Comparison of ENCODE assay signal across 24 cellular contexts in the genomic region with DNA sequence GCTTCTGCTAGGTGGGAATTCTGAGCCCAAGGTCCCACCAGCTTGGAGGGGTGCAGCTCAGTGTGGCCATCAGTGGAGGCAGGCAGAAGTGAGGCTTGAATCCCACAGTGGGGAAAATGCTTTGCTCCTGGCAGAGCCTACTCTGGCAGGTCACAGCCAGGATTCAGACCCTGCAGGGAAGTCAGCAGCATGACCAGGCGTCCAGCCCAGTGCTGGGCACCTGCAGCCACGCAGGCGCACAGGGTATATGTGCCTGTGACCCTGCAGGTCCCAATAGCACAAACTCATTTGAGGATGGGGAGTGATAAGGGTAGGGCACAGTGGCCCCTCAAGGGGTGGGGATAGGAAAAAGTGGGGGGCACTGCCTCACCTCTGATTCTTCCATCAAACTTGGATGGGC. TPM values are rescaled to one million over a fixed set of nuclear protein-coding genes. Genes with fewer than 3 reads are reported as not detected.
"Had no signal": no experiment of that assay in that cellular context is flagged by ENCODE, and none has a peak within 500 bp of the region (broad histone marks: within the 10 kb centered on the region; RNA-seq: fewer than 3 reads in every experiment).

No MANE protein-coding gene starts in this region.

- H3K4me3 Mint-ChIP-seq: central memory CD8-positive, alpha-beta T cell; effector memory CD8-positive, alpha-beta T cell; nephron progenitor cell; stimulated activated memory B cell treated with anti-CD40 and anti-IgM and Interleukin-4, amounts not matched to agents 10 μg/mL and 1 μg/mL and 100 μg/mL, for 72 hours had no signal

- H3K27me3 ChIP-seq: breast epithelium, colonic mucosa, dorsolateral prefrontal cortex, esophagus muscularis mucosa, left lung, right lobe of liver had no signal

- H3K4me1 Mint-ChIP-seq: central memory CD8-positive, alpha-beta T cell had no signal

- H3K4me1 ChIP-seq: breast epithelium, colonic mucosa had no signal

- DNase-seq: activated CD4-positive, alpha-beta T cell treated with anti-CD3 and anti-CD28 coated beads, Interleukin-2, amount 50 U/mL, for 1 hour; activated CD4-positive, CD25-positive, alpha-beta regulatory T cell treated with anti-CD3 and anti-CD28 coated beads, Interleukin-2, amount 50 U/mL, for 72 hours; activated T-cell treated with anti-CD3 and anti-CD28 coated beads, Interleukin-2, amount 50 U/mL, for 1 hour; colonic mucosa; dorsolateral prefrontal cortex; effector memory CD8-positive, alpha-beta T cell; hippocampal formation; kidney glomerular epithelial cell; mammary epithelial cell; nephron progenitor cell; nucleus accumbens; right lobe of liver; stimulated activated CD4-positive, alpha-beta T cell treated with anti-CD3 and anti-CD28 coated beads, Interleukin-15, amount 100 ng/mL, for 24 hours; WERI-Rb-1 had no signal

- H3K27me3 Mint-ChIP-seq: stimulated activated memory B cell treated with anti-CD40 and anti-IgM and Interleukin-4, amounts not matched to agents 10 μg/mL and 1 μg/mL and 100 μg/mL, for 72 hours had no signal

- H3K9me3 ChIP-seq: breast epithelium, colonic mucosa, esophagus muscularis mucosa, left lung, right lobe of liver had no signal

- H3K9me3 Mint-ChIP-seq: activated naive CD4-positive, alpha-beta T cell treated with anti-CD3 and anti-CD28 coated beads, Interleukin-2, amount 50 U/mL, for 72 hours; central memory CD8-positive, alpha-beta T cell; effector memory CD8-positive, alpha-beta T cell; stimulated activated memory B cell treated with anti-CD40 and anti-IgM and Interleukin-4, amounts not matched to agents 10 μg/mL and 1 μg/mL and 100 μg/mL, for 72 hours had no signal

- H3K36me3 ChIP-seq: breast epithelium, colonic mucosa, esophagus muscularis mucosa, left lung, right lobe of liver, WERI-Rb-1 had no signal

- H3K36me3 Mint-ChIP-seq: activated naive CD4-positive, alpha-beta T cell treated with anti-CD3 and anti-CD28 coated beads, Interleukin-2, amount 50 U/mL, for 72 hours; stimulated activated memory B cell treated with anti-CD40 and anti-IgM and Interleukin-4, amounts not matched to agents 10 μg/mL and 1 μg/mL and 100 μg/mL, for 72 hours had no signal

- H3K27ac ChIP-seq: colonic mucosa, dorsolateral prefrontal cortex, left lung, right lobe of liver, WERI-Rb-1 had no signal

- H3K27ac Mint-ChIP-seq: effector memory CD8-positive, alpha-beta T cell; nephron progenitor cell had no signal

- H3K4me3 ChIP-seq: breast epithelium, colonic mucosa, dorsolateral prefrontal cortex, esophagus muscularis mucosa, left lung, right lobe of liver, skin epidermis had no signal

RNA-seq across cellular contexts. Expression of gene PGAM2, which starts 30.4 kb away (rescaled TPM):
- total RNA-seq: endothelial cell of umbilical vein, mammary epithelial cell had no signal
- polyA plus RNA-seq: mammary epithelial cell had no signal

RNA-seq across cellular contexts. Expression of gene MYL7, which starts 45.4 kb away (rescaled TPM):
- total RNA-seq: activated naive CD4-positive, alpha-beta T cell treated with anti-CD3 and anti-CD28 coated beads, Interleukin-2, amount 50 U/mL, for 72 hours; endothelial cell of umbilical vein; esophagus muscularis mucosa; T-helper 2 cell treated with Interferon-gamma antibody and Interleukin-4, amounts not matched to agents 100 ng/mL and 5 ng/mL, for 36 hours; ureter had no signal
- polyA plus RNA-seq: endothelial cell of umbilical vein had no signal
